In genomic region chr14:76948213-76948947, GRCh38 we compare ENCODE assay signal across 11 cellular contexts.
DNase-seq lines count a peak whose midpoint lies in the region; ATAC-seq, FAIRE-seq and TF ChIP-seq lines count a peak whose summit lies in the region.
"Had no signal": no experiment of that assay in that cellular context is flagged by ENCODE, and none has a peak within 500 bp of the region (broad histone marks: within the 10 kb centered on the region; RNA-seq: fewer than 3 reads in every experiment).

No MANE protein-coding gene starts in this region.

- H3K79me2 ChIP-seq in OCI-LY3 (ENCODE audit: low read length): no peaks in the 10 kb centered on the region

- H4K20me1 ChIP-seq in OCI-LY3 (ENCODE audit: insufficient read depth, low read length): no peaks in the 10 kb centered on the region

- H3K4me3 ChIP-seq in A549: no peak overlapping the region
- H3K4me3 ChIP-seq in OCI-LY3 (ENCODE audit: low read length): no peak overlapping the region
- no peak overlapping the region for H3K4me3 ChIP-seq in esophagus (ENCODE audit: low read depth in 1 of 2, low read length in 2 of 2)
- H3K4me3 ChIP-seq: ovary had no signal

- POLR2A ChIA-PET in A549 (lab: Yijun Ruan, JAX): interaction anchor here (1.4 to 3.0 kb wide), 7 partner anchors 8 to 92 kb away, joined by 5 to 43 read pairs (median 11); partner anchors contain the start of gene IRF2BPL

- no peaks in the 10 kb centered on the region for H3K9me3 ChIP-seq in A549
- no peaks in the 10 kb centered on the region for H3K9me3 ChIP-seq in OCI-LY3 (ENCODE audit: insufficient read depth, low read length)
- no peaks in the 10 kb centered on the region for H3K9me3 ChIP-seq in esophagus (ENCODE audit: control insufficient read depth in 2 of 2, insufficient read depth in 1 of 2, low read depth in 1 of 2, low read length in 1 of 2)
- H3K9me3 ChIP-seq: BE2C, ovary had no signal

- ATAC-seq in A549: peak; percentile 27 to 44

- peak overlapping the region; percentile 92 to 95 (median 94) for H3K27ac Mint-ChIP-seq in nephron
- H3K27ac Mint-ChIP-seq in endothelial cell (ENCODE audit: unreplicated experiment): no peak overlapping the region

- H3K27me3 Mint-ChIP-seq in nephron (ENCODE audit: low read depth) (peaks cover 4% of the 10 kb centered on the region), endothelial cell (ENCODE audit: unreplicated experiment) (peaks cover 6% of the 10 kb centered on the region)
- H3K27me3 Mint-ChIP-seq: stimulated activated naive CD8-positive, alpha-beta T cell treated with anti-CD3 and anti-CD28 coated beads, Interleukin-15, Interleukin-2, amounts not matched to agents 100 ng/mL and 50 ng/mL, for 24 hours had no signal

- TF ChIP-seq POLR2A in A549 (IDR thresholded peaks at IDR 0.05; ENCODE audit: low read length): no peak

- no peak for TF ChIP-seq CTCF in A549 (IDR thresholded peaks at IDR 0.05)
- no peak for TF ChIP-seq CTCF in OCI-LY3 (IDR thresholded peaks at IDR 0.05; ENCODE audit: low read depth, low read length)
- no peak for TF ChIP-seq CTCF in nephron (IDR thresholded peaks at IDR 0.05; ENCODE audit: unreplicated experiment in 3 of 3)
- no peak for TF ChIP-seq CTCF in endothelial cell (IDR thresholded peaks at IDR 0.05; ENCODE audit: unreplicated experiment)

- H3K9ac ChIP-seq in OCI-LY3 (ENCODE audit: low read length): no peak overlapping the region

- peak overlapping the region in 2 of 3 experiments; percentile 4 to 42 for H3K4me3 Mint-ChIP-seq in nephron
- no peak overlapping the region for H3K4me3 Mint-ChIP-seq in endothelial cell (ENCODE audit: unreplicated experiment)
- H3K4me3 Mint-ChIP-seq: stimulated activated naive CD8-positive, alpha-beta T cell treated with anti-CD3 and anti-CD28 coated beads, Interleukin-15, Interleukin-2, amounts not matched to agents 100 ng/mL and 50 ng/mL, for 24 hours had no signal

- H3K4me1 ChIP-seq in A549 (peaks cover 82% of the 10 kb centered on the region), OCI-LY3 (ENCODE audit: low read length) (peaks cover 19% of the 10 kb centered on the region), esophagus (ENCODE audit: control insufficient read depth in 2 of 2, insufficient read depth in 2 of 2, low read length in 1 of 2) (peaks cover 8 to 26% of the 10 kb centered on the region in 2 donors)

- no peak for FAIRE-seq in A549 (lab: Jason Lieb, UNC)

- CTCF ChIA-PET in A549 (lab: Yijun Ruan, JAX): interaction anchor here (0.5 to 39.5 kb wide), 16 partner anchors 11 to 153 kb away, joined by 3 to 678 read pairs (median 6); no protein-coding TSS in a partner anchor

- H3K27ac ChIP-seq in A549 (peak overlapping the region; percentile 96 to 100), OCI-LY3 (ENCODE audit: low read length) (no peak overlapping the region), esophagus (ENCODE audit: low read depth in 2 of 2, low read length in 1 of 2) (peak overlapping the region; percentile 47 to 94)

- H3K4me2 ChIP-seq in A549 (peak overlapping the region; percentile 69), OCI-LY3 (ENCODE audit: low read length) (0 out of 2 replicates have a peak overlapping the region, but pooled peaks have one; percentile 90)

- H3K27me3 ChIP-seq in OCI-LY3 (ENCODE audit: low read depth, low read length) (no peaks in the 10 kb centered on the region), esophagus (ENCODE audit: control insufficient read depth in 1 of 2, insufficient read depth in 2 of 2, low read length in 2 of 2) (no peaks in the 10 kb centered on the region)
- H3K27me3 ChIP-seq: BE2C, ovary had no signal

- no peak overlapping the region for H2AFZ ChIP-seq in OCI-LY3 (ENCODE audit: low read depth, low read length)

- DNase-seq in A549 (ENCODE audit: low read depth in 1 of 2, low spot score in 1 of 2): peak in 1 of 2 experiments; percentile 41
- DNase-seq in DMS 273 treated with DMSO at 0.1 percent for 48 hours (lab: John Stamatoyannopoulos, UW): no peak
- DNase-seq in endothelial cell (ENCODE audit: low spot score): no peak
- DNase-seq in OCI-M2 (lab: John Stamatoyannopoulos, UW; ENCODE audit: unreplicated experiment): no peak
- DNase-seq in NCI-H526 (lab: John Stamatoyannopoulos, UW): no peak

- no peak for TF ChIP-seq RAD21 in A549 (conservative IDR thresholded peaks at IDR 0.05 in 1 of 2, IDR thresholded peaks at IDR 0.05 in 1 of 2)

- peaks cover 51% of the 10 kb centered on the region for H3K4me1 Mint-ChIP-seq in nephron
- peaks cover 24% of the 10 kb centered on the region for H3K4me1 Mint-ChIP-seq in endothelial cell (ENCODE audit: unreplicated experiment)

- no peak for TF ChIP-seq EP300 in A549 (IDR thresholded peaks at IDR 0.05)

- H3K36me3 ChIP-seq in OCI-LY3 (replicated peaks; ENCODE audit: low read depth, low read length) (no peaks in the 10 kb centered on the region), esophagus (ENCODE audit: control insufficient read depth in 2 of 2, insufficient read depth in 2 of 2, low read length in 1 of 2) (no peaks in the 10 kb centered on the region)
- H3K36me3 ChIP-seq: BE2C, ovary had no signal

- H3K36me3 Mint-ChIP-seq in nephron (ENCODE audit: low read depth): no peaks in the 10 kb centered on the region
- no peaks in the 10 kb centered on the region for H3K36me3 Mint-ChIP-seq in endothelial cell (ENCODE audit: low read depth, unreplicated experiment)

- H3K9me3 Mint-ChIP-seq in nephron (no peaks in the 10 kb centered on the region), endothelial cell (ENCODE audit: unreplicated experiment) (no peaks in the 10 kb centered on the region)
- H3K9me3 Mint-ChIP-seq: stimulated activated naive CD8-positive, alpha-beta T cell treated with anti-CD3 and anti-CD28 coated beads, Interleukin-15, Interleukin-2, amounts not matched to agents 100 ng/mL and 50 ng/mL, for 24 hours had no signal

- 42% methylated on average over 11 of the region's 11 CpGs for WGBS in A549 (ENCODE audit: missing lambda C conversion rate)
- 64 to 66% methylated on average over 11 of the region's 11 CpGs for WGBS in esophagus, 2 donors

TF ChIP-seq in A549, 52 proteins besides CTCF, POLR2A, EP300 and RAD21:
- TF ChIP-seq USF2 (IDR thresholded peaks at IDR 0.05) (peak; percentile 42), CBX2 (IDR thresholded peaks at IDR 0.05; ENCODE audit: borderline replicate concordance, low read depth) (no peak), RNF2 (IDR thresholded peaks at IDR 0.05; ENCODE audit: borderline replicate concordance, low read depth) (no peak), POLR2AphosphoS2 (conservative IDR thresholded peaks at IDR 0.05; ENCODE audit: low read length) (no peak), PBX3 (IDR thresholded peaks at IDR 0.05) (no peak), MAFK (IDR thresholded peaks at IDR 0.05; ENCODE audit: partially characterized antibody) (no peak), MAX (IDR thresholded peaks at IDR 0.05) (0 out of 2 replicates have a peak, but pooled peaks have one; percentile 25), RCOR1 (IDR thresholded peaks at IDR 0.05; ENCODE audit: low read depth, low read length) (no peak), SMC3 (IDR thresholded peaks at IDR 0.05) (no peak), ZFP36 (IDR thresholded peaks at IDR 0.05; ENCODE audit: borderline replicate concordance, partially characterized antibody) (no peak)
